Comparison of ENCODE assay signal across 8 cellular contexts in the genomic region with DNA sequence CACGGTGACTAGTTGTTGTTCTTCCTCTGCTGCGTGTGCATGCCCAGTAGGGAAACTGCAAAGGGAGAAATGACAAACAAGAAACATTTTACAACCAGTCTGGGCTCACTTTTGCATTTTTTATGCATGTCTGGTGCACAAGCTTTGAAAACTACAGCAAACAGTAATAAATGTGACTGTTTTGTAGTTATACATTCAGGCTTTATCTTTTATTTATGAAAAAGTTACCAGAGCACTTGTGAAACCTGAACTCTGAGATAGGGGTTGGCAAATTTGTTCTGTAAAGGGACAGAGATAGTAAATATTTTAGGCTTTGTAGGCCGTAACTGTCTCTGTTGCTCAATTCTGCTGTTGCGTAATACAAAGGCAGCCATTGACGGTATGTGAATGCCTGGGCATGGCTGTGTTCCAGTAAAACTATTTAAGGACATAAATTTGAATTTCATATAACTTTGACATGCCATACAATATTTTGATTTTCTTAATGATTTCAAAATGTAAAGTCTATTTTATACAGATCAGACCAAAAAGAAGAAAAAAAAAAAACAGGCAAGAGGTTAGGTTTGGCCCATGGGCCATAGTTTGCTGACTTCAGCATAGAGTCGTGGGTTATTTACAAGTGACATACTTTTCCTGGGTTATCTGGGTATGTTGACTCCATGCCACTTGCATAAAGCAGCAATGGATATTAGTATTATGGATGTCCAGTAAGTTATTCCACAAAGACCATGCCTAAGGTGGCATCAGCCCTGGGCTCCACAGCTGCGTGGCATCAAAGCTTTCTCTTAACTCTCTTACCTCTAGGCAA. TPM values are rescaled to one million over a fixed set of nuclear protein-coding genes. Genes with fewer than 3 reads are reported as not detected.
DNase-seq lines count a peak whose midpoint lies in the region; ATAC-seq and TF ChIP-seq lines count a peak whose summit lies in the region.

No MANE protein-coding gene starts in this region.

- ATAC-seq in GM19395 (IDR thresholded peaks at IDR 0.05; ENCODE audit: unreplicated experiment), result no peak
- ATAC-seq in HG02852 (IDR thresholded peaks at IDR 0.05; ENCODE audit: unreplicated experiment), result no peak

- intact Hi-C loops in adrenal gland (cut with DNase I), result no loop called here

- H3K4me3 ChIP-seq in adrenal gland, result no peak overlapping the region

- TF ChIP-seq POLR2A in adrenal gland (IDR thresholded peaks at IDR 0.05), result no peak

- TF ChIP-seq CTCF in adrenal gland (IDR thresholded peaks at IDR 0.05), result no peak

- H3K4me1 ChIP-seq in adrenal gland (replicated peaks in 1 of 2), result peaks cover 51 to 81% of the 10 kb centered on the region in 2 donors

- H3K9me3 ChIP-seq in adrenal gland (replicated peaks in 1 of 3), result no peaks in the 10 kb centered on the region

- 36 to 42% (median 39%) methylated on average over 7 of the region's 7 CpGs for WGBS in adrenal gland, 4 donors

- H3K36me3 ChIP-seq in adrenal gland (replicated peaks in 1 of 2), result peaks cover 0 to 56% of the 10 kb centered on the region in 2 donors

- peak; percentile 48 for DNase-seq in HS-5 (ENCODE audit: low read depth)
- peak in 6 of 7 donors; percentile 63 to 87 (median 79) for DNase-seq in adrenal gland
- peak; percentile 66 for DNase-seq in inferior parietal cortex (ENCODE audit: extremely low spot score)
- no peak for DNase-seq in UCSD-AML1 (lab: John Stamatoyannopoulos, UW; ENCODE audit: unreplicated experiment)
- DNase-seq in activated T-cell treated with anti-CD3 and anti-CD28 coated beads, Interleukin-2, amount 50 U/mL, for 24 hours, result no peak

- peaks cover 14% of the 10 kb centered on the region for H3K27me3 Mint-ChIP-seq in activated T-cell treated with anti-CD3 and anti-CD28 coated beads, Interleukin-2, amount 50 U/mL, for 24 hours

- H3K9me3 Mint-ChIP-seq in activated T-cell treated with anti-CD3 and anti-CD28 coated beads, Interleukin-2, amount 50 U/mL, for 24 hours, result no peaks in the 10 kb centered on the region

- peaks cover 23% of the 10 kb centered on the region for H3K4me1 Mint-ChIP-seq in activated T-cell treated with anti-CD3 and anti-CD28 coated beads, Interleukin-2, amount 50 U/mL, for 24 hours (ENCODE audit: low read depth)

- peak overlapping the region; percentile 17 to 95 (median 35) for H3K27ac ChIP-seq in adrenal gland
- H3K27ac ChIP-seq in temporal lobe (ENCODE audit: low read depth, low read length), result peak overlapping the region; percentile 89

- no peaks in the 10 kb centered on the region for H3K27me3 ChIP-seq in adrenal gland

- no peak overlapping the region for H3K4me3 Mint-ChIP-seq in activated T-cell treated with anti-CD3 and anti-CD28 coated beads, Interleukin-2, amount 50 U/mL, for 24 hours

- H3K27ac Mint-ChIP-seq in activated T-cell treated with anti-CD3 and anti-CD28 coated beads, Interleukin-2, amount 50 U/mL, for 24 hours, result no peak overlapping the region

- H3K36me3 Mint-ChIP-seq in activated T-cell treated with anti-CD3 and anti-CD28 coated beads, Interleukin-2, amount 50 U/mL, for 24 hours (ENCODE audit: low read depth), result peaks cover 59% of the 10 kb centered on the region

RNA-seq across cellular contexts. Expression of a gene that starts 53.6 kb away (rescaled TPM):
- total RNA-seq in adrenal gland (10 to 100 TPM in 6 of 8 donors, 1 to 10 TPM in 2; 6.5 to 19.3 (median 11.3) TPM), temporal lobe (3.4 TPM)
- polyA plus RNA-seq in adrenal gland, result 10 to 100 TPM in 1 of 3 donors, 1 to 10 TPM in 2; 6.0 to 10.9 (median 6.2) TPM

Comparison
In these comparisons a context has a peak if more than half of its experiments do, and no peak if none do; other contexts are left out.
1. DNase-seq: peak in HS-5 (single experiment), adrenal gland (6 of 7) and inferior parietal cortex (single experiment); none in UCSD-AML1 (single experiment) and activated T-cell treated with anti-CD3 and anti-CD28 coated beads, Interleukin-2, amount 50 U/mL, for 24 hours (single experiment).